18 cellular contexts compared by ENCODE assay signal in genomic region chr5:139212484-139212883, GRCh38.
"Had no signal": no experiment of that assay in that cellular context is flagged by ENCODE, and none has a peak within 500 bp of the region (broad histone marks: within the 10 kb centered on the region; RNA-seq: fewer than 3 reads in every experiment).

No MANE protein-coding gene starts in this region.

- H3K27me3 ChIP-seq: heart right ventricle, pancreas, right lobe of liver, stomach, transverse colon had no signal

- H3K4me1 ChIP-seq: pancreas, right lobe of liver, stomach, transverse colon had no signal

- H3K27ac ChIP-seq: coronary artery, heart right ventricle, pancreas, right lobe of liver, stomach, thoracic aorta, transverse colon had no signal

- H3K36me3 ChIP-seq: heart right ventricle, pancreas, right lobe of liver, stomach, thoracic aorta, transverse colon had no signal

- DNase-seq: effector CD4-positive, alpha-beta T cell; endodermal cell; heart right ventricle; islet precursor cell; mesendoderm; naive B cell; occipital lobe; pancreas; right lobe of liver; stimulated activated CD4-positive, alpha-beta T cell treated with anti-CD3 and anti-CD28 coated beads, Interleukin-2, amount 100 ng/mL, for 24 hours; stimulated activated CD4-positive, alpha-beta T cell treated with anti-CD3 and anti-CD28 coated beads, Interleukin-4, amount 100 ng/mL, for 4 hours; stimulated activated naive CD4-positive, alpha-beta T cell; stomach; substantia nigra; transverse colon had no signal

- H3K4me3 ChIP-seq: coronary artery, heart right ventricle, pancreas, right lobe of liver, stomach, thoracic aorta, transverse colon had no signal

- H3K9me3 ChIP-seq: heart right ventricle, pancreas, right lobe of liver, stomach, thoracic aorta, transverse colon had no signal

- ATAC-seq: left lobe of liver, right lobe of liver had no signal
